In genomic region chr1:220888665-220888986, GRCh38 we compare ENCODE assay signal across 29 cellular contexts.
"Had no signal": no experiment of that assay in that cellular context is flagged by ENCODE, and none has a peak within 500 bp of the region (broad histone marks: within the 10 kb centered on the region; RNA-seq: fewer than 3 reads in every experiment).

No MANE protein-coding gene starts in this region.

- ATAC-seq: activated naive CD4-positive, alpha-beta T cell treated with anti-CD3 and anti-CD28 coated beads, Interleukin-2, amount 50 U/mL, for 72 hours; activated T-cell treated with anti-CD3 and anti-CD28 coated beads, Interleukin-2, amount 50 U/mL, for 72 hours; esophagus mucosa had no signal

- H3K27ac ChIP-seq: ascending aorta, breast epithelium, cardiac muscle cell, colonic mucosa, dorsolateral prefrontal cortex, VCaP had no signal

- H3K4me1 ChIP-seq: colonic mucosa had no signal

- H3K9me3 ChIP-seq: ascending aorta, breast epithelium, colonic mucosa had no signal

- H3K4me1 Mint-ChIP-seq: activated CD4-positive, alpha-beta memory T cell treated with anti-CD3 and anti-CD28 coated beads, Interleukin-2, amount 10 ng/mL, durations not matched to agents 7 days and 5 days; activated CD4-positive, alpha-beta T cell treated with anti-CD3 and anti-CD28 coated beads, Interleukin-2, amount 10 ng/mL, durations not matched to agents 7 days and 5 days had no signal

- H3K36me3 ChIP-seq: breast epithelium, cardiac muscle cell, colonic mucosa had no signal

- H3K36me3 Mint-ChIP-seq: activated naive CD4-positive, alpha-beta T cell treated with anti-CD3 and anti-CD28 coated beads, Interleukin-2, amount 10 ng/mL, durations not matched to agents 7 days and 5 days; brain had no signal

- H3K4me3 ChIP-seq: cardiac muscle cell, colonic mucosa had no signal

- H3K27ac Mint-ChIP-seq: activated B cell treated with CpG ODN at 0.5 μM for 24 hours; activated CD4-positive, alpha-beta memory T cell treated with anti-CD3 and anti-CD28 coated beads, Interleukin-2, amount 10 ng/mL, durations not matched to agents 7 days and 5 days; activated CD4-positive, alpha-beta T cell treated with anti-CD3 and anti-CD28 coated beads, Interleukin-2, amount 10 ng/mL, durations not matched to agents 7 days and 5 days; activated naive CD4-positive, alpha-beta T cell treated with anti-CD3 and anti-CD28 coated beads, Interleukin-2, amount 10 ng/mL, durations not matched to agents 7 days and 5 days; activated naive CD4-positive, alpha-beta T cell treated with anti-CD3 and anti-CD28 coated beads, Interleukin-2, amount 50 U/mL, for 72 hours; activated naive CD8-positive, alpha-beta T cell treated with anti-CD3 and anti-CD28 coated beads, Interleukin-2, amount 10 ng/mL, durations not matched to agents 7 days and 5 days; activated T-cell treated with anti-CD3 and anti-CD28 coated beads, Interleukin-2, amount 50 U/mL, for 24 hours; activated T-cell treated with anti-CD3 and anti-CD28 coated beads, Interleukin-2, amount 50 U/mL, for 72 hours; brain; endodermal cell had no signal

- DNase-seq: activated B cell treated with CpG ODN at 0.5 μM for 24 hours; activated CD4-positive, alpha-beta memory T cell treated with anti-CD3 and anti-CD28 coated beads, Interleukin-2, amount 10 ng/mL, durations not matched to agents 7 days and 5 days; activated CD4-positive, alpha-beta T cell treated with anti-CD3 and anti-CD28 coated beads for 1 hour; activated CD4-positive, alpha-beta T cell treated with anti-CD3 and anti-CD28 coated beads for 4 hours; activated CD4-positive, alpha-beta T cell treated with anti-CD3 and anti-CD28 coated beads, Interleukin-2, amount 10 ng/mL, durations not matched to agents 7 days and 5 days; activated CD4-positive, alpha-beta T cell treated with anti-CD3 and anti-CD28 coated beads, Interleukin-2, amount 50 U/mL, for 4 hours; activated CD8-positive, alpha-beta memory T cell treated with anti-CD3 and anti-CD28 coated beads, Interleukin-2, amount 50 U/mL, for 48 hours; activated gamma-delta T cell; activated naive CD4-positive, alpha-beta T cell; activated naive CD4-positive, alpha-beta T cell treated with anti-CD3 and anti-CD28 coated beads, Interleukin-2, amount 10 ng/mL, durations not matched to agents 7 days and 5 days; activated naive CD8-positive, alpha-beta T cell treated with anti-CD3 and anti-CD28 coated beads, Interleukin-2, amount 10 ng/mL, durations not matched to agents 7 days and 5 days; activated T-cell treated with anti-CD3 and anti-CD28 coated beads for 4 hours; activated T-cell treated with anti-CD3 and anti-CD28 coated beads, Interleukin-2, amount 50 U/mL, for 24 hours; activated T-cell treated with anti-CD3 and anti-CD28 coated beads, Interleukin-2, amount 50 U/mL, for 72 hours; central memory CD4-positive, alpha-beta T cell; cerebellar nuclear complex; colonic mucosa; dorsolateral prefrontal cortex; effector memory CD4-positive, alpha-beta T cell; head of caudate nucleus; T-helper 2 cell had no signal

- H3K9me3 Mint-ChIP-seq: activated B cell treated with CpG ODN at 0.5 μM for 24 hours; activated CD4-positive, alpha-beta memory T cell treated with anti-CD3 and anti-CD28 coated beads, Interleukin-2, amount 10 ng/mL, durations not matched to agents 7 days and 5 days; activated naive CD4-positive, alpha-beta T cell treated with anti-CD3 and anti-CD28 coated beads, Interleukin-2, amount 10 ng/mL, durations not matched to agents 7 days and 5 days; activated naive CD4-positive, alpha-beta T cell treated with anti-CD3 and anti-CD28 coated beads, Interleukin-2, amount 50 U/mL, for 72 hours; activated T-cell treated with anti-CD3 and anti-CD28 coated beads, Interleukin-2, amount 50 U/mL, for 24 hours had no signal

- H3K4me3 Mint-ChIP-seq: activated B cell treated with CpG ODN at 0.5 μM for 24 hours; activated CD4-positive, alpha-beta memory T cell treated with anti-CD3 and anti-CD28 coated beads, Interleukin-2, amount 10 ng/mL, durations not matched to agents 7 days and 5 days; activated CD4-positive, alpha-beta T cell treated with anti-CD3 and anti-CD28 coated beads, Interleukin-2, amount 10 ng/mL, durations not matched to agents 7 days and 5 days; activated naive CD4-positive, alpha-beta T cell treated with anti-CD3 and anti-CD28 coated beads, Interleukin-2, amount 10 ng/mL, durations not matched to agents 7 days and 5 days; activated naive CD8-positive, alpha-beta T cell treated with anti-CD3 and anti-CD28 coated beads, Interleukin-2, amount 10 ng/mL, durations not matched to agents 7 days and 5 days; activated T-cell treated with anti-CD3 and anti-CD28 coated beads, Interleukin-2, amount 50 U/mL, for 24 hours; activated T-cell treated with anti-CD3 and anti-CD28 coated beads, Interleukin-2, amount 50 U/mL, for 72 hours had no signal
